Comparison of ENCODE assay signal across 22 cellular contexts in the genomic region with DNA sequence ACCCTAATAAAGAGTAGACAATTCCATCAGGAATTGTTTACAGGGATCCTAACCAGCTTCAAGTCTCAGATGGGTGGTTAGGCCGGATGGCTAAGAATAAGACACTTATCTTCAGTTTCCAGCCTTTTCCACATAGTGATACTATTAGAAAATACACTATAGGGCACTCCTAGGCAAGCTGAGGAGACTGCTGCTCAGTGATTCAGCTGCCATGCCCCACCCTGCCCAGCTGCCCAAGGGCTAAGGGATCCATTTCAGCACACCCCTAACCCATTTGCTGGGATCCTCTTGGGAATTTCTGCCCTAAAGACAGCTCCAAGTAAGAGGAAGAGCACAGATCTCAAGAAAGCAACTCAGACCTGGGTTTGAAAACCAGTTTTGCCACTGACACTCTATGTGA. TPM values are rescaled to one million over a fixed set of nuclear protein-coding genes. Genes with fewer than 3 reads are reported as not detected.
DNase-seq lines count a peak whose midpoint lies in the region; ATAC-seq, FAIRE-seq and TF ChIP-seq lines count a peak whose summit lies in the region.
"Had no signal": no experiment of that assay in that cellular context is flagged by ENCODE, and none has a peak within 500 bp of the region (broad histone marks: within the 10 kb centered on the region; RNA-seq: fewer than 3 reads in every experiment).

No MANE protein-coding gene starts in this region.

- TF ChIP-seq CTCF in liver (IDR thresholded peaks at IDR 0.05; ENCODE audit: low read depth, low read length, missing input control) (no peak), HepG2 (CRISPR knock-in tag; IDR thresholded peaks at IDR 0.05) (no peak), osteocyte (IDR thresholded peaks at IDR 0.05) (no peak)

- POLR2A ChIA-PET in HepG2 (lab: Yijun Ruan, JAX) = interaction anchor here (0.7 to 1.7 kb wide), 4 partner anchors 19 to 38 kb away, joined by 3 to 4 read pairs (median 4); a partner anchor contains a TSS

- H4K20me1 ChIP-seq in HepG2 (ENCODE audit: insufficient read depth, low read length) = peaks cover 21% of the 10 kb centered on the region
- H4K20me1 ChIP-seq: BLaER1 had no signal

- CTCF ChIA-PET in HepG2 (lab: Yijun Ruan, JAX; ENCODE audit: low intra/inter-chr PET ratio, low total read pairs) = no interaction called here

- no peaks in the 10 kb centered on the region for H3K9me3 Mint-ChIP-seq in osteocyte (ENCODE audit: unreplicated experiment)
- H3K9me3 Mint-ChIP-seq in immature natural killer cell = no peaks in the 10 kb centered on the region
- H3K9me3 Mint-ChIP-seq: endodermal cell, HFFc6 had no signal

- H3K4me1 Mint-ChIP-seq in osteocyte (ENCODE audit: unreplicated experiment) (peaks cover 64% of the 10 kb centered on the region), immature natural killer cell (no peaks in the 10 kb centered on the region)

- peaks cover 99% of the 10 kb centered on the region for H3K79me2 ChIP-seq in HepG2 (ENCODE audit: insufficient read depth, low read length)

- H3K4me1 ChIP-seq in liver (ENCODE audit: control insufficient read depth in 4 of 4, insufficient read depth in 4 of 4, low read length in 3 of 4) (peaks cover 20 to 96% (median 88%) of the 10 kb centered on the region in 4 donors), HepG2 (ENCODE audit: insufficient read depth, low read length) (peaks cover 95% of the 10 kb centered on the region)
- H3K4me1 ChIP-seq: BLaER1, colonic mucosa had no signal

- intact Hi-C loops in HepG2 (cut with micrococcal nuclease; ENCODE audit: unreplicated experiment) (no loop called here), left ventricle myocardium superior (cut with micrococcal nuclease) (no loop called here)

- no peak overlapping the region for H3K9ac ChIP-seq in liver (ENCODE audit: low read depth in 1 of 2, low read length in 2 of 2)
- H3K9ac ChIP-seq in HepG2 (ENCODE audit: insufficient read depth, low read depth, low read length) = no peak overlapping the region
- H3K9ac ChIP-seq: BLaER1 had no signal

- H3K27me3 ChIP-seq in liver (ENCODE audit: control insufficient read depth in 4 of 4, insufficient read depth in 4 of 4, low read length in 3 of 4) (no peaks in the 10 kb centered on the region), HepG2 (ENCODE audit: control insufficient read depth in 1 of 2, insufficient read depth in 2 of 2, low read length in 2 of 2) (no peaks in the 10 kb centered on the region)
- H3K27me3 ChIP-seq: BLaER1, colonic mucosa had no signal

- peak overlapping the region; percentile 62 for H3K27ac Mint-ChIP-seq in osteocyte (ENCODE audit: unreplicated experiment)
- H3K27ac Mint-ChIP-seq in immature natural killer cell = no peak overlapping the region
- H3K27ac Mint-ChIP-seq: activated naive CD8-positive, alpha-beta T cell; activated T-cell treated with anti-CD3 and anti-CD28 coated beads, Interleukin-2, amount 50 U/mL, for 72 hours; endodermal cell; HFFc6 had no signal

- TF ChIP-seq POLR2A in HepG2 (IDR thresholded peaks at IDR 0.05; ENCODE audit: insufficient read depth in 1 of 2, low read depth in 2 of 2, low read length in 2 of 2) = no peak

- in situ Hi-C loops in HepG2 (cut with HindIII; ENCODE audit: extremely low pct_ligation_motif_present, low pct_unique_long_range_greater_than_20kb) = no loop called here

- TF ChIP-seq EP300 in HepG2 (IDR thresholded peaks at IDR 0.05; ENCODE audit: low read depth in 2 of 2, low read length in 2 of 2) = no peak
- no peak for TF ChIP-seq EP300 in HepG2 (CRISPR knock-in tag; IDR thresholded peaks at IDR 0.05; ENCODE audit: borderline replicate concordance)

- H3K4me3 ChIP-seq in liver (ENCODE audit: low read depth in 1 of 3, low read length in 3 of 3) (no peak overlapping the region), HepG2 (replicated peaks in 1 of 3; ENCODE audit: insufficient read depth in 1 of 3, low read depth in 2 of 3, low read length in 3 of 3) (no peak overlapping the region)
- H3K4me3 ChIP-seq: BLaER1, colonic mucosa had no signal

- H3K9me3 ChIP-seq in liver (ENCODE audit: control insufficient read depth in 4 of 4, low read length in 3 of 4) (no peaks in the 10 kb centered on the region), HepG2 (ENCODE audit: low read length) (no peaks in the 10 kb centered on the region)
- H3K9me3 ChIP-seq: BLaER1, colonic mucosa had no signal

- H3K4me3 Mint-ChIP-seq in osteocyte (ENCODE audit: unreplicated experiment) (no peak overlapping the region), immature natural killer cell (no peak overlapping the region)
- H3K4me3 Mint-ChIP-seq: activated naive CD8-positive, alpha-beta T cell; activated T-cell treated with anti-CD3 and anti-CD28 coated beads, Interleukin-2, amount 50 U/mL, for 72 hours; endodermal cell; HFFc6; nephron progenitor cell had no signal

- ATAC-seq in HepG2 = no peak; the same call in 2 of the 3 replicates
- ATAC-seq in left ventricle myocardium superior = peak; percentile 16
- ATAC-seq: activated T-cell treated with anti-CD3 and anti-CD28 coated beads, Interleukin-2, amount 50 U/mL, for 72 hours had no signal

- H3K36me3 ChIP-seq in liver (ENCODE audit: control insufficient read depth in 4 of 4, insufficient read depth in 3 of 4, low read depth in 1 of 4, low read length in 3 of 4) (peaks cover 0 to 4% (median under 1%) of the 10 kb centered on the region in 4 donors), HepG2 (replicated peaks in 1 of 2; ENCODE audit: control insufficient read depth in 1 of 2, insufficient read depth in 2 of 2, low read length in 2 of 2) (peaks cover 0 to 10% of the 10 kb centered on the region in 2 experiments; a peak in 2 of 5 replicates)
- H3K36me3 ChIP-seq: BLaER1, colonic mucosa had no signal

- H3K27ac ChIP-seq in liver (ENCODE audit: low read depth in 1 of 2, low read length in 2 of 2) = peak overlapping the region; percentile 49 to 82
- no peak overlapping the region for H3K27ac ChIP-seq in HepG2 (ENCODE audit: extremely low read length, insufficient read depth, low read length)
- H3K27ac ChIP-seq: BLaER1, colonic mucosa, RWPE1 had no signal

- no TSS peak for BruUV-seq in HepG2 (replicated peaks; lab: Mats Ljungman, UMichigan)

- H3K36me3 Mint-ChIP-seq in osteocyte (ENCODE audit: unreplicated experiment) = peaks cover 28% of the 10 kb centered on the region
- H3K36me3 Mint-ChIP-seq in immature natural killer cell = no peaks in the 10 kb centered on the region
- H3K36me3 Mint-ChIP-seq: activated naive CD8-positive, alpha-beta T cell had no signal

- no peak for DNase-seq in HepG2 (ENCODE audit: low spot score)
- no peak for DNase-seq in left ventricle myocardium superior
- DNase-seq in osteocyte (ENCODE audit: extremely low spot score, unreplicated experiment) = no peak
- DNase-seq in amygdala (lab: John Stamatoyannopoulos, UW) = no peak
- no peak for DNase-seq in immature natural killer cell
- no peak for DNase-seq in activated CD4-positive, alpha-beta T cell treated with anti-CD3 and anti-CD28 coated beads, Interleukin-2, amount 50 U/mL, for 48 hours
- DNase-seq in occipital lobe (lab: John Stamatoyannopoulos, UW) = no peak
- DNase-seq: activated CD4-positive, CD25-positive, alpha-beta regulatory T cell treated with anti-CD3 and anti-CD28 coated beads, Interleukin-2, amount 50 U/mL, for 72 hours; activated T-cell treated with anti-CD3 and anti-CD28 coated beads, Interleukin-2, amount 50 U/mL, for 72 hours; endodermal cell; HFFc6; mesenchymal stem cell; NCI-H1105; NCI-H2081 treated with DMSO at 0.1 percent for 48 hours; nephron progenitor cell had no signal

- no peak overlapping the region for H3K4me2 ChIP-seq in HepG2 (ENCODE audit: low read depth, low read length)
- H3K4me2 ChIP-seq: BLaER1 had no signal

- FAIRE-seq in HepG2 (lab: Jason Lieb, UNC) = no peak

- TF ChIP-seq RAD21 in liver (IDR thresholded peaks at IDR 0.05) (no peak), HepG2 (CRISPR knock-in tag; IDR thresholded peaks at IDR 0.05) (no peak)

- 62% methylated on average over 1 of the region's 1 CpG for WGBS in liver
- 93% methylated on average over 1 of the region's 1 CpG for WGBS in HepG2 (ENCODE audit: low lambda C conversion rate)

- H3K27me3 Mint-ChIP-seq in osteocyte (ENCODE audit: unreplicated experiment) (no peaks in the 10 kb centered on the region), immature natural killer cell (ENCODE audit: low read depth in 3 of 3) (peaks cover 1 to 2% (median 1%) of the 10 kb centered on the region in 3 donors)
- H3K27me3 Mint-ChIP-seq: activated naive CD8-positive, alpha-beta T cell had no signal

- no peak overlapping the region for H2AFZ ChIP-seq in HepG2 (ENCODE audit: low read length)

TF ChIP-seq in liver, 16 proteins besides CTCF, POLR2A, EP300 and RAD21:
- no peak for TF ChIP-seq SP1 (IDR thresholded peaks at IDR 0.05)

TF ChIP-seq in HepG2, 621 proteins besides CTCF, POLR2A, EP300 and RAD21 (continues in another document):
- TF ChIP-seq FOXA3 (CRISPR knock-in tag; IDR thresholded peaks at IDR 0.05) = no peak

RNA-seq across cellular contexts. Expression of a gene that starts 31.9 kb away (rescaled TPM):
- 10 to 100 TPM; 63.9 to 91.2 TPM for total RNA-seq in liver
- polyA plus RNA-seq in liver = 10 to 100 TPM; 46.1 to 71.3 TPM
- total RNA-seq in HepG2 (2016; rRNA removed; fragmentation: Illumina TruSeq; extraction: Trizol) = 33.9 and 65.8 TPM in 2 replicates
- total RNA-seq in HepG2 (2016; cell fraction: cytosol; rRNA removed; fragmentation: Illumina TruSeq; extraction: Trizol; ENCODE audit: low read depth) = 11.3 and 11.6 TPM in 2 replicates
- total RNA-seq in HepG2 (2016; cell fraction: insoluble cytoplasmic fraction; rRNA removed; fragmentation: Illumina TruSeq; extraction: Trizol) = 31.0 and 63.5 TPM in 2 replicates
- total RNA-seq in HepG2 (2016; cell fraction: membrane; rRNA removed; fragmentation: Illumina TruSeq; extraction: Trizol) = 28.3 and 30.5 TPM in 2 replicates
- total RNA-seq in HepG2 (2016; cell fraction: nucleus; rRNA removed; fragmentation: Illumina TruSeq; extraction: Trizol) = 60.5 and 75.3 TPM in 2 replicates
- polyA plus RNA-seq in HepG2 (2011; rRNA removed) = 49.7 and 51.9 TPM in 2 replicates
- 41.9 and 47.3 TPM in 2 replicates for polyA plus RNA-seq in HepG2 (2011; cell fraction: cytosol; rRNA removed)
- 23.6 and 24.9 TPM in 2 replicates for polyA plus RNA-seq in HepG2 (2011; cell fraction: nucleus; rRNA removed)
- 37.9 and 46.4 TPM in 2 replicates for polyA plus RNA-seq in HepG2 (2012)
- polyA plus RNA-seq in HepG2 (2016; cell fraction: cytosol; fragmentation: Illumina TruSeq; extraction: Trizol; ENCODE audit: low read depth) = 5.0 and 5.5 TPM in 2 replicates
- polyA plus RNA-seq in HepG2 (2016; cell fraction: insoluble cytoplasmic fraction; fragmentation: Illumina TruSeq; extraction: Trizol; ENCODE audit: low read depth) = 27.4 and 30.1 TPM in 2 replicates
- polyA plus RNA-seq in HepG2 (2016; cell fraction: membrane; fragmentation: Illumina TruSeq; extraction: Trizol; ENCODE audit: low read depth) = 11.7 and 13.1 TPM in 2 replicates
- 72.9 and 73.9 TPM in 2 replicates for polyA plus RNA-seq in HepG2 (2016; cell fraction: nucleus; fragmentation: Illumina TruSeq; extraction: Trizol; ENCODE audit: insufficient read depth, low read depth)
- 9.4 and 102 TPM in 2 replicates for polyA minus RNA-seq in HepG2 (2011; rRNA and poly(A)+ RNA removed; ENCODE audit: low replicate concordance)
- polyA minus RNA-seq in HepG2 (2011; cell fraction: cytosol; rRNA and poly(A)+ RNA removed) = 29.6 and 33.5 TPM in 2 replicates
- 47.0 and 48.1 TPM in 2 replicates for polyA minus RNA-seq in HepG2 (2011; cell fraction: nucleus; rRNA and poly(A)+ RNA removed)
- total RNA-seq in left ventricle myocardium superior = 140 TPM
- 157 and 166 TPM in 2 replicates for total RNA-seq in osteocyte
- polyA plus RNA-seq in immature natural killer cell = not detected
- 36.5 TPM for total RNA-seq in occipital lobe
- total RNA-seq: activated CD8-positive, alpha-beta memory T cell treated with anti-CD3 and anti-CD28 coated beads for 36 hours; activated T-cell treated with anti-CD3 and anti-CD28 coated beads, Interleukin-2, amount 50 U/mL, for 72 hours; G401 had no signal
